Comparison of ENCODE assay signal across 8 cellular contexts in the genomic region with DNA sequence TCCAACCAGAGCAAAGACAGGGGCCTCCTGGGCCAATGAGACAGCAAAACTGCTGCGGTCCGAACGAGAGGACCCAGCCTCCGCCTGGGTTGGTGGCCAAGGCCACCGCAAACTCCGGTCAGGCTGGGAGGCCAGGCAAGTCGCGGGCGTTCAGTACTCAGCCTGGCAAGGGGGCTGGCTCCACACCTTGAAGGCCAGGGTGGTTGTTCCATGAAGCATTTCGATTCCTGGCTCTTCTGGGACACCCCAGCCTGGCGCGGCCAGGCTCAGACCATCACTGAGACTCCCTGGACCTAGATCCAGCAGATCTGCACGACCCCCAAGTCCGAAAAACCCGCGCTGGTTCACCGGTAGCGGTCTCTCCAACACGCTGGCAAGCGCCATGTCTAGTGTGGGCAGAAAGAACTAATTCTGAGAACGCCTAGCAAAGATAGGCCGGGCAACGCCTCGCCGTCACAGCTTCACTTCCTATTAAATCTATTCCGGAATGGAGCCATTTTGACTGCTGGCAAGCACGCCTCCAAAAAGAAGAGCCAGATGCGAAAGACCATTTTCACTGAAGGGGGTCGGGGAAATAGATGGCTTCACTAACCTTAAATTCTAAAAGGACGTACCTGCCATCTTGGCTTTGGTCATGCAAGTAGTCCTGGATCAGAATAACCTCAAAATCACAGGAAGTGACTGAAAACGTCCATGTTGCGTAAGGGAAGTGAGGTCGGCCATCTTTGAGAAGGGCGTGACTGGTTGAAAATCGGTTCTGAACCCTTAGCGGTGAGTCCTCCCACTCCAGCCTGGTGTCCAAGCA. TPM values are rescaled to one million over a fixed set of nuclear protein-coding genes. Genes with fewer than 3 reads are reported as not detected.
DNase-seq lines count a peak whose midpoint lies in the region; ATAC-seq, FAIRE-seq and TF ChIP-seq lines count a peak whose summit lies in the region.

A gene (minus strand): TSS at position 403 of the 805 bp plus-strand sequence. CDS start 19 bp downstream, at position 384.

- no peaks in the 10 kb centered on the region for H3K27me3 ChIP-seq in right cardiac atrium (ENCODE audit: control insufficient read depth, insufficient read depth)

- H3K27ac ChIP-seq in adipose tissue (ENCODE audit: low read depth, low read length): peak within 1 kb of the TSS; percentile 74
- H3K27ac ChIP-seq in right cardiac atrium (ENCODE audit: low read length): peak within 1 kb of the TSS; percentile 98

- no peak for TF ChIP-seq CTCF in retinal pigment epithelial cell (conservative IDR thresholded peaks at IDR 0.05; ENCODE audit: low read depth, low read length)

- TF ChIP-seq POLR2A in GM12891 (IDR thresholded peaks at IDR 0.05; ENCODE audit: low read depth, low read length): peak; percentile 85

- intact Hi-C loops in right cardiac atrium (cut with DNase I): no loop called here

- H3K4me3 ChIP-seq in right cardiac atrium (ENCODE audit: low read length) (peak within 1 kb of the TSS; percentile 82), retinal pigment epithelial cell (ENCODE audit: low read length) (peak within 1 kb of the TSS; percentile 98)

- ATAC-seq in HG02763 (IDR thresholded peaks at IDR 0.05; ENCODE audit: unreplicated experiment): peak; percentile 94
- peak; percentile 98 for ATAC-seq in right cardiac atrium

- peak; percentile 96 for FAIRE-seq in GM12891 (lab: Jason Lieb, UNC)

- 0 to 1% (median 1%) methylated on average over 36 of the region's 36 CpGs for WGBS in adipose tissue, 3 donors
- WGBS in right cardiac atrium: under 1% methylated on average over 36 of the region's 36 CpGs

- peak; percentile 86 for DNase-seq in GM12891 (ENCODE audit: insufficient read length, low spot score)
- DNase-seq in RPMI7951 (ENCODE audit: low read depth): peak; percentile 92
- peak; percentile 91 to 96 (median 91) for DNase-seq in right cardiac atrium
- DNase-seq in retinal pigment epithelial cell (ENCODE audit: low read depth): peak; percentile 95
- no peak for DNase-seq in hippocampal formation (lab: John Stamatoyannopoulos, UW)
- DNase-seq in DMS114 treated with DMSO at 0.1 percent for 48 hours (lab: John Stamatoyannopoulos, UW; ENCODE audit: unreplicated experiment): no peak

- peaks cover 6% of the 10 kb centered on the region for H3K4me1 ChIP-seq in right cardiac atrium (ENCODE audit: control insufficient read depth, insufficient read depth, low read length)

- no peaks in the 10 kb centered on the region for H3K9me3 ChIP-seq in right cardiac atrium (ENCODE audit: control insufficient read depth, low read length)

TF ChIP-seq in GM12891, 5 proteins besides CTCF, POLR2A, EP300 and RAD21:
- peak; percentile 60; the same call in 1 of the 2 replicates for TF ChIP-seq POU2F2 (IDR thresholded peaks at IDR 0.05; ENCODE audit: low read depth, low read length)
- TF ChIP-seq POLR2AphosphoS5 (IDR thresholded peaks at IDR 0.05; ENCODE audit: low read depth, low read length): peak; percentile 69
- peak; percentile 34 for TF ChIP-seq SPI1 (IDR thresholded peaks at IDR 0.05; ENCODE audit: low read depth, low read length)
- peak; percentile 79 for TF ChIP-seq TAF1 (IDR thresholded peaks at IDR 0.05; ENCODE audit: low read depth, low read length)
- TF ChIP-seq PAX5 (IDR thresholded peaks at IDR 0.05; ENCODE audit: insufficient read depth, low read length, severe bottlenecking): no peak
TF ChIP-seq in GM12891: peak in this region for 4.

RNA-seq across cellular contexts. Expression of the gene that starts here (rescaled TPM):
- 104 TPM for polyA plus RNA-seq in GM12891 (2012; ENCODE audit: low read depth, missing spikeins)
- total RNA-seq in RPMI7951 (2014; rRNA removed; shearing (Covaris generic)): 309 and 373 TPM in 2 replicates
- 100 to 1,000 TPM in 2 of 3 donors, 10 to 100 TPM in 1; 78.0 to 152 (median 140) TPM for polyA plus RNA-seq in adipose tissue
- total RNA-seq in right cardiac atrium: 100 to 1,000 TPM; 108 to 126 (median 112) TPM
- polyA plus RNA-seq in right cardiac atrium: 140 TPM

Comparison
In these comparisons a context has a peak if more than half of its experiments do, and no peak if none do; other contexts are left out.
1. DNase-seq: peak in GM12891 (single experiment), RPMI7951 (single experiment), right cardiac atrium (3 of 3) and retinal pigment epithelial cell (single experiment); none in hippocampal formation (0 of 2) and DMS114 treated with DMSO at 0.1 percent for 48 hours (single experiment).